ENCODE assay signal across 10 cellular contexts in genomic region chr22:46547179-46547882, GRCh38. TPM values are rescaled to one million over a fixed set of nuclear protein-coding genes. Genes with fewer than 3 reads are reported as not detected.
DNase-seq lines count a peak whose midpoint lies in the region; ATAC-seq and TF ChIP-seq lines count a peak whose summit lies in the region.
"Had no signal": no experiment of that assay in that cellular context is flagged by ENCODE, and none has a peak within 500 bp of the region (broad histone marks: within the 10 kb centered on the region; RNA-seq: fewer than 3 reads in every experiment).

No MANE protein-coding gene starts in this region.

- H3K27ac ChIP-seq in Karpas-422 (ENCODE audit: low read length), result no peak overlapping the region

- H4K20me1 ChIP-seq in Karpas-422 (ENCODE audit: insufficient read depth, low read depth, low read length), result no peaks in the 10 kb centered on the region

- H3K4me3 ChIP-seq in choroid plexus epithelial cell (ENCODE audit: low read depth, low read length), result no peak overlapping the region
- no peak overlapping the region for H3K4me3 ChIP-seq in Karpas-422 (ENCODE audit: low read length)

- no peak overlapping the region for H2AFZ ChIP-seq in Karpas-422 (ENCODE audit: low read length)

- H3K27me3 ChIP-seq in Karpas-422 (ENCODE audit: low read length), result no peaks in the 10 kb centered on the region

- H3K79me2 ChIP-seq in Karpas-422 (ENCODE audit: low read length), result no peaks in the 10 kb centered on the region

- DNase-seq in HPDE6-E6E7 (ENCODE audit: extremely low spot score), result peak; percentile 88
- DNase-seq in choroid plexus epithelial cell (ENCODE audit: low read depth), result peak; percentile 71
- no peak for DNase-seq in left lobe of liver (ENCODE audit: low spot score)
- peak; percentile 61 for DNase-seq in stromal cell of bone marrow (ENCODE audit: low read depth)
- no peak for DNase-seq in activated CD4-positive, CD25-positive, alpha-beta regulatory T cell (lab: John Stamatoyannopoulos, UW)
- DNase-seq in GM10248 (ENCODE audit: extremely low spot score), result no peak
- no peak for DNase-seq in Karpas-422
- DNase-seq: activated CD4-positive, alpha-beta T cell treated with anti-CD3 and anti-CD28 coated beads, Interleukin-2, amount 10 ng/mL, durations not matched to agents 24 days and 14 days; NCI-H2081 treated with DMSO at 0.1 percent for 48 hours had no signal

- no peaks in the 10 kb centered on the region; the same call in 1 of the 2 replicates for H3K9me3 ChIP-seq in Karpas-422 (ENCODE audit: low read length)

- no peaks in the 10 kb centered on the region for H3K36me3 ChIP-seq in Karpas-422 (ENCODE audit: insufficient read depth, low read length)

- H3K9ac ChIP-seq in Karpas-422 (ENCODE audit: low read length), result no peak overlapping the region

- TF ChIP-seq CTCF in choroid plexus epithelial cell (conservative IDR thresholded peaks at IDR 0.05; ENCODE audit: low read depth, low read length) (no peak), GM10248 (IDR thresholded peaks at IDR 0.05; ENCODE audit: control extremely low read depth, extremely low read depth, low read depth, missing control alignments) (no peak)

- POLR2A ChIA-PET in GM10248 (lab: Yijun Ruan, JAX), result no interaction called here

- peak; percentile 29 for ATAC-seq in left lobe of liver
- ATAC-seq in HG02970 (IDR thresholded peaks at IDR 0.05; ENCODE audit: low FRiP score, unreplicated experiment), result no peak

- no peaks in the 10 kb centered on the region for H3K9me2 ChIP-seq in Karpas-422 (replicated peaks; ENCODE audit: insufficient read depth, low read length)

- CTCF ChIA-PET in GM10248 (lab: Yijun Ruan, JAX), result interaction anchor here (0.6 to 3.1 kb wide), 2 partner anchors 16 to 180 kb away, joined by 3 to 16 read pairs; no protein-coding TSS in a partner anchor

- H3K4me1 ChIP-seq in Karpas-422 (ENCODE audit: low read length), result no peaks in the 10 kb centered on the region

- no peak overlapping the region for H3K4me2 ChIP-seq in Karpas-422 (ENCODE audit: low read depth, low read length, poor library complexity, severe bottlenecking)

RNA-seq across cellular contexts. Expression of gene CELSR1, which starts 9.9 kb away (rescaled TPM):
- 8.4 TPM for total RNA-seq in left lobe of liver
- 0.11 and 0.51 TPM in 2 replicates for total RNA-seq in Karpas-422 (2014; rRNA removed; shearing (Covaris generic); ENCODE audit: low replicate concordance)

Comparison
In these comparisons a context has a peak if more than half of its experiments do, and no peak if none do; other contexts are left out.
1. DNase-seq: peak in HPDE6-E6E7 (single experiment), choroid plexus epithelial cell (single experiment) and stromal cell of bone marrow (single experiment); none in left lobe of liver (single experiment), activated CD4-positive, CD25-positive, alpha-beta regulatory T cell (0 of 4), GM10248 (single experiment) and Karpas-422 (single experiment).